In genomic region chr2:86087936-86088850, GRCh38 we compare ENCODE assay signal across 2 cellular contexts.
TF ChIP-seq lines count a peak whose summit lies in the region.

No MANE protein-coding gene starts in this region.

TF ChIP-seq in SK-N-SH, 30 proteins besides CTCF, POLR2A, EP300 and RAD21 (continued from another document):
- TF ChIP-seq ZBTB33 (IDR thresholded peaks at IDR 0.05; ENCODE audit: borderline replicate concordance, low read depth), result no peak
- no peak for TF ChIP-seq FOXJ3 (CRISPR knock-in tag; IDR thresholded peaks at IDR 0.05)
- TF ChIP-seq YY1 (IDR thresholded peaks at IDR 0.05; ENCODE audit: low read depth), result no peak
- TF ChIP-seq USF1 (IDR thresholded peaks at IDR 0.05; ENCODE audit: borderline replicate concordance, low read depth), result no peak
- TF ChIP-seq ELF1 (IDR thresholded peaks at IDR 0.05), result no peak
- TF ChIP-seq TCF12 (IDR thresholded peaks at IDR 0.05), result no peak
- TF ChIP-seq RFX5 (IDR thresholded peaks at IDR 0.05; ENCODE audit: low read length), result no peak
- TF ChIP-seq POLR2AphosphoS5 (IDR thresholded peaks at IDR 0.05; ENCODE audit: low read depth, low read length), result no peak
- TF ChIP-seq MAX (IDR thresholded peaks at IDR 0.05; ENCODE audit: low read depth), result no peak

TF ChIP-seq in SK-N-SH treated with all-trans-retinoic acid at 6 μM for 48 hours, 23 proteins besides CTCF, POLR2A, EP300 and RAD21 (continued from another document):
- TF ChIP-seq TSHZ2 (CRISPR knock-in tag; IDR thresholded peaks at IDR 0.05) (no peak), ZFP30 (CRISPR knock-in tag; IDR thresholded peaks at IDR 0.05) (no peak), TCF4 (CRISPR knock-in tag; IDR thresholded peaks at IDR 0.05; ENCODE audit: borderline replicate concordance) (no peak), CSRNP3 (CRISPR knock-in tag; IDR thresholded peaks at IDR 0.05) (no peak), ZNF8 (CRISPR knock-in tag; IDR thresholded peaks at IDR 0.05) (no peak), PATZ1 (CRISPR knock-in tag; IDR thresholded peaks at IDR 0.05; ENCODE audit: borderline replicate concordance) (no peak), PPARA (CRISPR knock-in tag; IDR thresholded peaks at IDR 0.05; ENCODE audit: borderline replicate concordance) (no peak), OSR1 (CRISPR knock-in tag; IDR thresholded peaks at IDR 0.05) (no peak), ISL1 (CRISPR knock-in tag; IDR thresholded peaks at IDR 0.05) (no peak), CSDC2 (CRISPR knock-in tag; IDR thresholded peaks at IDR 0.05) (no peak), ZC3H10 (CRISPR knock-in tag; IDR thresholded peaks at IDR 0.05) (no peak), POU6F1 (CRISPR knock-in tag; IDR thresholded peaks at IDR 0.05; ENCODE audit: borderline replicate concordance, low read depth) (no peak), ESRRG (CRISPR knock-in tag; IDR thresholded peaks at IDR 0.05) (no peak), ZNF70 (CRISPR knock-in tag; IDR thresholded peaks at IDR 0.05) (no peak)
